ENCODE assay signal across 8 cellular contexts in the genomic region with DNA sequence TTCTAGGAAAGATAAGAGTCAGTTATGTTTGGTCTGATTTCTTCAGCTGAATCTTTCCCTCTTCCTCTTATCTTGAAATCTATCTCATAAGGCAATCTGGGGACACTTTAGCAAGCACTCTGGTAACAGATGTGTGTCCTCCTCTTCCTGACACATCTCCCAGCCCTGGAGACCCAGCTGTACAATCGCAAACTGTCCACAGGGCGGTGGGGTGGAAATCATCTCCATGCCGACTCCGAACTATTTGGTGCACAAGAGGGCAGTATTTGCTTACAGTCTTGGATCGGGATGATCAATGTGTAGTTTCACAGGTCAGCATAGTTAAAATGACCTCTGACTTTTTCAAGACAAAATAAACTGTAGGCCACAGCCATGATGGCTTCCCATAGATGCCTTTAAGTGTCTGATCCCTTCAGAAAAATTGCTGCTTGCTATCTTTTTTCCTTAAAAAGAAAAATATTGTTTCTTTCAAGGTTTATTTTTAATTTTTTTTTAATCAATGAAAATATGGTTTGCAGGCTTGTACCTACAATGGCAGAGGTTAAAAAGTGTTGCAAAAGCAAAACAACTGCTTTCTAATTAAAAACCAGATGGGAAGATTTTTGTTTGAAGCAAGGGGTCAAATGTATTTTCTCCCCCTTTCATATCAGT. TPM values are rescaled to one million over a fixed set of nuclear protein-coding genes. Genes with fewer than 3 reads are reported as not detected.
DNase-seq lines count a peak whose midpoint lies in the region; ATAC-seq, FAIRE-seq and TF ChIP-seq lines count a peak whose summit lies in the region.

No MANE protein-coding gene starts in this region.

- TF ChIP-seq EP300 in HepG2 (IDR thresholded peaks at IDR 0.05; ENCODE audit: low read depth in 2 of 2, low read length in 2 of 2) (peak in 1 of 2 experiments; percentile 52; a peak in 2 of 4 replicates), HepG2 (CRISPR knock-in tag; IDR thresholded peaks at IDR 0.05; ENCODE audit: borderline replicate concordance) (no peak)

- DNase-seq in CD1c-positive myeloid dendritic cell (ENCODE audit: extremely low spot score) (peak; percentile 58), HT1080 (ENCODE audit: low read depth) (peak; percentile 79), OCI-LY7 (ENCODE audit: low spot score) (peak; percentile 23), coronary artery (ENCODE audit: low spot score) (no peak), HepG2 (ENCODE audit: low spot score) (peak; percentile 91), urothelium cell line (ENCODE audit: low spot score) (peak; percentile 70)
- no peak for DNase-seq in activated effector memory CD4-positive, alpha-beta T cell treated with anti-CD3 and anti-CD28 coated beads, Interleukin-2, amount 50 U/mL, for 16 hours

- H4K20me1 ChIP-seq in OCI-LY7 (ENCODE audit: insufficient read depth, low read length): peaks cover 5% of the 10 kb centered on the region; the same call in 1 of the 2 replicates
- H4K20me1 ChIP-seq in HepG2 (ENCODE audit: insufficient read depth, low read length): no peaks in the 10 kb centered on the region

- H3K27ac ChIP-seq in OCI-LY7 (ENCODE audit: low read depth, low read length, poor library complexity, severe bottlenecking) (no peak overlapping the region), coronary artery (no peak overlapping the region), HepG2 (ENCODE audit: extremely low read length, insufficient read depth, low read length) (peak overlapping the region; percentile 99)

- WGBS in HepG2 (ENCODE audit: low lambda C conversion rate): 0% methylated on average over 5 of the region's 5 CpGs

- TF ChIP-seq CTCF in OCI-LY7 (conservative IDR thresholded peaks at IDR 0.05; ENCODE audit: low read length) (peak; percentile 55), coronary artery (IDR thresholded peaks at IDR 0.05) (peak; percentile 31), HepG2 (CRISPR knock-in tag; IDR thresholded peaks at IDR 0.05) (peak; percentile 95)

- POLR2A ChIA-PET in OCI-LY7 (lab: Charles Lee): interaction anchor here (0.6 to 0.7 kb wide), 2 partner anchors 11 to 31 kb away, joined by 3 to 4 read pairs; no protein-coding TSS in a partner anchor
- POLR2A ChIA-PET in HepG2 (lab: Yijun Ruan, JAX): interaction anchor here (1.0 kb wide), 1 partner anchor 18 kb away, joined by 5 read pairs; a partner anchor contains a TSS

- no peak for TF ChIP-seq POLR2A in HepG2 (IDR thresholded peaks at IDR 0.05; ENCODE audit: insufficient read depth in 1 of 2, low read depth in 2 of 2, low read length in 2 of 2)

- H3K4me3 ChIP-seq in OCI-LY7 (ENCODE audit: low read depth, low read length, poor library complexity, severe bottlenecking): no peak overlapping the region
- H3K4me3 ChIP-seq in coronary artery: no peak overlapping the region
- H3K4me3 ChIP-seq in HepG2 (replicated peaks in 1 of 3; ENCODE audit: insufficient read depth in 1 of 3, low read depth in 2 of 3, low read length in 3 of 3): no peak overlapping the region

- FAIRE-seq in HepG2 (lab: Jason Lieb, UNC): peak; percentile 99
- FAIRE-seq in urothelium cell line (lab: Jason Lieb, UNC): peak; percentile 86

- intact Hi-C loops in OCI-LY7 (cut with micrococcal nuclease; ENCODE audit: unreplicated experiment) (no loop called here), HepG2 (cut with micrococcal nuclease; ENCODE audit: unreplicated experiment) (loop anchor here (1.0 to 5.0 kb wide), 4 partner anchors 56 to 327 kb away; no protein-coding TSS in a partner anchor)

- H3K27me3 ChIP-seq in HepG2 (ENCODE audit: control insufficient read depth in 1 of 2, insufficient read depth in 2 of 2, low read length in 2 of 2): no peaks in the 10 kb centered on the region

- H3K9me3 ChIP-seq in OCI-LY7 (ENCODE audit: low read length) (no peaks in the 10 kb centered on the region), HepG2 (ENCODE audit: low read length) (no peaks in the 10 kb centered on the region)

- H3K4me2 ChIP-seq in OCI-LY7 (ENCODE audit: low read length): no peak overlapping the region
- no peak overlapping the region for H3K4me2 ChIP-seq in HepG2 (ENCODE audit: low read depth, low read length)

- no peaks in the 10 kb centered on the region for H3K36me3 ChIP-seq in OCI-LY7 (ENCODE audit: insufficient read depth, low read length)
- H3K36me3 ChIP-seq in HepG2 (replicated peaks in 1 of 2; ENCODE audit: control insufficient read depth in 1 of 2, insufficient read depth in 2 of 2, low read length in 2 of 2): peaks cover 0 to 4% of the 10 kb centered on the region in 2 experiments; a peak in 1 of 5 replicates

- CTCF ChIA-PET in OCI-LY7 (lab: Charles Lee; ENCODE audit: unreplicated experiment) (no interaction called here), HepG2 (lab: Yijun Ruan, JAX; ENCODE audit: low intra/inter-chr PET ratio, low total read pairs) (interaction anchor here (0.7 to 1.4 kb wide), 7 partner anchors 15 to 327 kb away, joined by 3 to 10 read pairs (median 3); no protein-coding TSS in a partner anchor)

- peak; percentile 67 for ATAC-seq in HepG2
- no peak for ATAC-seq in GM18867 (IDR thresholded peaks at IDR 0.05; ENCODE audit: unreplicated experiment)

- H3K4me1 ChIP-seq in OCI-LY7 (ENCODE audit: insufficient read depth, low read length, poor library complexity, severe bottlenecking) (peaks cover 14% of the 10 kb centered on the region), HepG2 (ENCODE audit: insufficient read depth, low read length) (peaks cover 77% of the 10 kb centered on the region)

- peak; percentile 91 for TF ChIP-seq RAD21 in HepG2 (CRISPR knock-in tag; IDR thresholded peaks at IDR 0.05)

- H3K9me2 ChIP-seq in OCI-LY7 (ENCODE audit: insufficient read depth, low read length): no peaks in the 10 kb centered on the region

- BruUV-seq in OCI-LY7 (replicated peaks; lab: Mats Ljungman, UMichigan): no TSS peak
- BruUV-seq in HepG2 (replicated peaks; lab: Mats Ljungman, UMichigan): no TSS peak

- no peak overlapping the region for H3K9ac ChIP-seq in HepG2 (ENCODE audit: insufficient read depth, low read depth, low read length)

- H3K79me2 ChIP-seq in OCI-LY7 (ENCODE audit: insufficient read depth, low read depth, low read length) (0 out of 2 replicates have a peak, but pooled peaks cover 4% of the 10 kb centered on the region), HepG2 (ENCODE audit: insufficient read depth, low read length) (peaks cover 55% of the 10 kb centered on the region)

- in situ Hi-C loops in HepG2 (cut with HindIII; ENCODE audit: extremely low pct_ligation_motif_present, low pct_unique_long_range_greater_than_20kb): loop anchor here (5.0 to 10.0 kb wide), 2 partner anchors 154 to 321 kb away; a partner anchor contains a TSS

- H2AFZ ChIP-seq in OCI-LY7 (ENCODE audit: low read length) (no peak overlapping the region), HepG2 (ENCODE audit: low read length) (no peak overlapping the region)

RNA-seq across cellular contexts. Expression of a gene that starts 17.7 kb away (rescaled TPM):
- total RNA-seq in HT1080 (2014; rRNA removed; shearing (Covaris generic)): 8.6 and 12.3 TPM in 2 replicates
- 20.8 and 24.2 TPM in 2 replicates for polyA plus RNA-seq in HT1080 (2015; cell fraction: cytosol; rRNA removed)
- polyA plus RNA-seq in HT1080 (2015; cell fraction: nucleus; rRNA removed): 21.5 and 24.9 TPM in 2 replicates
- total RNA-seq in OCI-LY7 (2014; rRNA removed; shearing (Covaris generic)): 14.8 and 17.7 TPM in 2 replicates
- 22.0 and 25.3 TPM in 2 replicates for total RNA-seq in OCI-LY7 (2022)
- 6.4 and 7.9 TPM in 2 replicates for total RNA-seq in HepG2 (2016; rRNA removed; fragmentation: Illumina TruSeq; extraction: Trizol)
- 5.1 and 5.6 TPM in 2 replicates for total RNA-seq in HepG2 (2016; cell fraction: cytosol; rRNA removed; fragmentation: Illumina TruSeq; extraction: Trizol; ENCODE audit: low read depth)
- total RNA-seq in HepG2 (2016; cell fraction: insoluble cytoplasmic fraction; rRNA removed; fragmentation: Illumina TruSeq; extraction: Trizol): 5.8 and 6.7 TPM in 2 replicates
- 5.6 and 6.3 TPM in 2 replicates for total RNA-seq in HepG2 (2016; cell fraction: membrane; rRNA removed; fragmentation: Illumina TruSeq; extraction: Trizol)
- total RNA-seq in HepG2 (2016; cell fraction: nucleus; rRNA removed; fragmentation: Illumina TruSeq; extraction: Trizol): 7.1 and 7.7 TPM in 2 replicates
- 24.2 and 27.4 TPM in 2 replicates for polyA plus RNA-seq in HepG2 (2011; rRNA removed)
- polyA plus RNA-seq in HepG2 (2011; cell fraction: cytosol; rRNA removed): 13.2 and 18.2 TPM in 2 replicates
- 26.2 and 26.5 TPM in 2 replicates for polyA plus RNA-seq in HepG2 (2011; cell fraction: nucleus; rRNA removed)
- polyA plus RNA-seq in HepG2 (2012): 17.5 and 20.3 TPM in 2 replicates
- 8.0 and 8.6 TPM in 2 replicates for polyA plus RNA-seq in HepG2 (2016; cell fraction: cytosol; fragmentation: Illumina TruSeq; extraction: Trizol; ENCODE audit: low read depth)
- 17.4 and 20.8 TPM in 2 replicates for polyA plus RNA-seq in HepG2 (2016; cell fraction: insoluble cytoplasmic fraction; fragmentation: Illumina TruSeq; extraction: Trizol; ENCODE audit: low read depth)
- 10.3 and 10.7 TPM in 2 replicates for polyA plus RNA-seq in HepG2 (2016; cell fraction: membrane; fragmentation: Illumina TruSeq; extraction: Trizol; ENCODE audit: low read depth)
- polyA plus RNA-seq in HepG2 (2016; cell fraction: nucleus; fragmentation: Illumina TruSeq; extraction: Trizol; ENCODE audit: insufficient read depth, low read depth): 13.2 and 13.4 TPM in 2 replicates
- polyA minus RNA-seq in HepG2 (2011; rRNA and poly(A)+ RNA removed; ENCODE audit: low replicate concordance): 28.2 and 50.1 TPM in 2 replicates
- 15.1 and 16.0 TPM in 2 replicates for polyA minus RNA-seq in HepG2 (2011; cell fraction: cytosol; rRNA and poly(A)+ RNA removed)
- polyA minus RNA-seq in HepG2 (2011; cell fraction: nucleus; rRNA and poly(A)+ RNA removed): 31.0 and 36.3 TPM in 2 replicates

RNA-seq across cellular contexts. Expression of a gene that starts 47.4 kb away (rescaled TPM):
- 281 and 282 TPM in 2 replicates for total RNA-seq in HT1080 (2014; rRNA removed; shearing (Covaris generic))
- polyA plus RNA-seq in HT1080 (2015; cell fraction: cytosol; rRNA removed): 229 and 234 TPM in 2 replicates
- polyA plus RNA-seq in HT1080 (2015; cell fraction: nucleus; rRNA removed): 213 and 218 TPM in 2 replicates
- 103 and 116 TPM in 2 replicates for total RNA-seq in OCI-LY7 (2014; rRNA removed; shearing (Covaris generic))
- 91.4 and 95.0 TPM in 2 replicates for total RNA-seq in OCI-LY7 (2022)
- total RNA-seq in HepG2 (2016; rRNA removed; fragmentation: Illumina TruSeq; extraction: Trizol): 86.3 and 120 TPM in 2 replicates
- total RNA-seq in HepG2 (2016; cell fraction: cytosol; rRNA removed; fragmentation: Illumina TruSeq; extraction: Trizol; ENCODE audit: low read depth): 21.3 and 22.5 TPM in 2 replicates
- total RNA-seq in HepG2 (2016; cell fraction: insoluble cytoplasmic fraction; rRNA removed; fragmentation: Illumina TruSeq; extraction: Trizol): 90.7 and 130 TPM in 2 replicates
- total RNA-seq in HepG2 (2016; cell fraction: membrane; rRNA removed; fragmentation: Illumina TruSeq; extraction: Trizol): 28.2 and 30.2 TPM in 2 replicates
- total RNA-seq in HepG2 (2016; cell fraction: nucleus; rRNA removed; fragmentation: Illumina TruSeq; extraction: Trizol): 36.7 and 39.2 TPM in 2 replicates
- 29.7 and 32.7 TPM in 2 replicates for polyA plus RNA-seq in HepG2 (2011; rRNA removed)
- 38.1 and 39.4 TPM in 2 replicates for polyA plus RNA-seq in HepG2 (2011; cell fraction: cytosol; rRNA removed)
- 13.5 and 14.5 TPM in 2 replicates for polyA plus RNA-seq in HepG2 (2011; cell fraction: nucleus; rRNA removed)
- polyA plus RNA-seq in HepG2 (2012): 33.6 and 40.3 TPM in 2 replicates
- polyA plus RNA-seq in HepG2 (2016; cell fraction: cytosol; fragmentation: Illumina TruSeq; extraction: Trizol; ENCODE audit: low read depth): 11.3 and 12.3 TPM in 2 replicates
- 101 and 104 TPM in 2 replicates for polyA plus RNA-seq in HepG2 (2016; cell fraction: insoluble cytoplasmic fraction; fragmentation: Illumina TruSeq; extraction: Trizol; ENCODE audit: low read depth)
- 16.7 and 17.6 TPM in 2 replicates for polyA plus RNA-seq in HepG2 (2016; cell fraction: membrane; fragmentation: Illumina TruSeq; extraction: Trizol; ENCODE audit: low read depth)
- polyA plus RNA-seq in HepG2 (2016; cell fraction: nucleus; fragmentation: Illumina TruSeq; extraction: Trizol; ENCODE audit: insufficient read depth, low read depth): 38.5 and 40.8 TPM in 2 replicates
- 48.8 and 126 TPM in 2 replicates for polyA minus RNA-seq in HepG2 (2011; rRNA and poly(A)+ RNA removed; ENCODE audit: low replicate concordance)
- polyA minus RNA-seq in HepG2 (2011; cell fraction: cytosol; rRNA and poly(A)+ RNA removed): 20.6 and 22.9 TPM in 2 replicates
- 24.2 and 25.6 TPM in 2 replicates for polyA minus RNA-seq in HepG2 (2011; cell fraction: nucleus; rRNA and poly(A)+ RNA removed)

Comparison
In these comparisons a context has a peak if more than half of its experiments do, and no peak if none do; other contexts are left out.
1. DNase-seq: peak in CD1c-positive myeloid dendritic cell (single experiment), HT1080 (single experiment), OCI-LY7 (single experiment), HepG2 (single experiment) and urothelium cell line (single experiment); none in coronary artery (single experiment) and activated effector memory CD4-positive, alpha-beta T cell treated with anti-CD3 and anti-CD28 coated beads, Interleukin-2, amount 50 U/mL, for 16 hours (single experiment).
2. CTCF ChIP-seq: peak in every context shown above with its lines; median percentile 95 in HepG2; 55 in OCI-LY7; 31 in coronary artery.